ENCODE assay signal across 1 cellular context in the genomic region with DNA sequence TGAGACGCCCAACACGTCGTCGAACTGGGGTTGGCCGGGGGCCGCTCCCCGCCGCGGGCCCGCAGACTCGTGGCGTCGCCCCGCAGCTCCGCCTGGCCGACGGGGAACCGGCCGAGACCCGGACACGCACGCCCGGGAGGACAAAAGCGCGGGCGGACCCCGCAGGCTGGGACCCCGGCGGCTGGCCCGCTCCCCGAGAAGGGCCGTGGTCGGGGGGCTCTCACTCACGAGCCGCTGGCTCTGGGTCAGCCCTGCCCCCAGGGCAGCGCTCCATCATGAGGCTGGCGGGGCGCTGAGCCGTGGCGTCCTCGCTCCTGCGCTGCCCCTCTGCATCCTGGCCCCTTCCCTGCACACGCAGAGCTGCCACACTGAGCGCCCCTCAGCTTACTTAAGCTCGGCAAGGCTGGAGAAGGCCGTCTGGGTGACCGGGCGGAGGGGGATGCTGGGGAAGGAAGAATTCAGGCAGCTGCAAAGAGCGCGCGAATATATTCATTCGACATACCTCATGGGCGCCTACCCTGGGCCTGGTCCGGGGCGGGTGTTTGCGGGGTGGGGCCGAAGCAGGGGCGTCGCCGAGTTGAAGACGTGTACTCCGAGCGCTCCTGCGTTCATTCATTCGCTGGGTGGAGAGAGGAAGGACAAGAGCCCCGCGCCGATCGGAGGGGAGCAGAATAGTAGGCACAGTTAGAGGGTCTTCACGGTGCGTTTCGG.
TF ChIP-seq lines count a peak whose summit lies in the region.

No MANE protein-coding gene starts in this region.

TF ChIP-seq in IMR-90, 13 proteins besides CTCF, POLR2A, EP300 and RAD21 (continued from another document):
- TF ChIP-seq MXI1 (IDR thresholded peaks at IDR 0.05; ENCODE audit: borderline replicate concordance, low read depth, low read length), result no peak
- no peak for TF ChIP-seq MAFK (IDR thresholded peaks at IDR 0.05; ENCODE audit: low read depth, low read length)
- no peak for TF ChIP-seq FOS (IDR thresholded peaks at IDR 0.05; ENCODE audit: low read depth, low read length)
- TF ChIP-seq CHD1 (IDR thresholded peaks at IDR 0.05; ENCODE audit: low read depth, low read length), result no peak
- TF ChIP-seq, protein P1, sequence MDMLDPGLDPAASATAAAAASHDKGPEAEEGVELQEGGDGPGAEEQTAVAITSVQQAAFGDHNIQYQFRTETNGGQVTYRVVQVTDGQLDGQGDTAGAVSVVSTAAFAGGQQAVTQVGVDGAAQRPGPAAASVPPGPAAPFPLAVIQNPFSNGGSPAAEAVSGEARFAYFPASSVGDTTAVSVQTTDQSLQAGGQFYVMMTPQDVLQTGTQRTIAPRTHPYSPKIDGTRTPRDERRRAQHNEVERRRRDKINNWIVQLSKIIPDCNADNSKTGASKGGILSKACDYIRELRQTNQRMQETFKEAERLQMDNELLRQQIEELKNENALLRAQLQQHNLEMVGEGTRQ (IDR thresholded peaks at IDR 0.05; ENCODE audit: low read depth, low read length), result no peak
- no peak for TF ChIP-seq CEBPB (IDR thresholded peaks at IDR 0.05; ENCODE audit: low read depth, low read length)
TF ChIP-seq in IMR-90: peak in this region for 0.
